8 cellular contexts compared by ENCODE assay signal in genomic region chr10:118459642-118460193, GRCh38.
DNase-seq lines count a peak whose midpoint lies in the region; ATAC-seq and TF ChIP-seq lines count a peak whose summit lies in the region.

No MANE protein-coding gene starts in this region.

- no peak overlapping the region for H2AFZ ChIP-seq in neuronal stem cell (ENCODE audit: low read length)

- H3K14ac ChIP-seq in neuronal stem cell (ENCODE audit: low read length) = no peak overlapping the region

- no peak overlapping the region for H3K4ac ChIP-seq in neuronal stem cell (ENCODE audit: low read length)

- H3K27ac ChIP-seq in neuronal stem cell (replicated peaks; ENCODE audit: low read length) = no peak overlapping the region

- peak; percentile 81 for DNase-seq in DMS 273 (lab: John Stamatoyannopoulos, UW; ENCODE audit: unreplicated experiment)
- peak; percentile 60 for DNase-seq in KBM-7
- peak; percentile 69 for DNase-seq in RKO (ENCODE audit: low spot score)
- DNase-seq in activated T-helper 1 cell treated with anti-CD3 and anti-CD28 coated beads, Interleukin-2, amount 50 U/mL, for 16 hours (ENCODE audit: low read depth in 1 of 2, low spot score in 1 of 2) = peak; percentile 4 to 5
- DNase-seq in fibroblast of the aortic adventitia (ENCODE audit: low read depth) = peak; percentile 66
- DNase-seq in neuronal stem cell (ENCODE audit: low spot score) = peak; percentile 74
- no peak for DNase-seq in type B pancreatic cell (ENCODE audit: extremely low spot score, unreplicated experiment)

- peaks cover 17% of the 10 kb centered on the region for H3K4me1 Mint-ChIP-seq in type B pancreatic cell (ENCODE audit: unreplicated experiment)

- no peak overlapping the region for H2BK12ac ChIP-seq in neuronal stem cell (ENCODE audit: low read length)

- H3K27me3 Mint-ChIP-seq in type B pancreatic cell = peaks cover 40% of the 10 kb centered on the region

- no peak overlapping the region for H2BK5ac ChIP-seq in neuronal stem cell (ENCODE audit: low read length)

- H3K27me3 ChIP-seq in neuronal stem cell (ENCODE audit: control insufficient read depth in 3 of 3, insufficient read depth in 3 of 3, low read depth in 1 of 3, low read length in 3 of 3) = peaks cover 0 to 5% (median 0%) of the 10 kb centered on the region in 3 experiments

- no CpG with 5 or more reads among the region's 10 CpGs for WGBS in neuronal stem cell (ENCODE audit: extremely low coverage in 2 of 2, insufficient read length in 2 of 2, insufficient replicate concordance in 1 of 2), 2 donors

- ATAC-seq in GM21381 (IDR thresholded peaks at IDR 0.05; ENCODE audit: unreplicated experiment) = peak; percentile 92

- H3K4me3 ChIP-seq in fibroblast of the aortic adventitia (ENCODE audit: low read depth, low read length) (no peak overlapping the region), neuronal stem cell (ENCODE audit: low read length in 2 of 2) (no peak overlapping the region)

- in situ Hi-C loops in KBM-7 (cut with MboI; ENCODE audit: low pct_unique_long_range_greater_than_20kb, low sequenced_read_pairs) = no loop called here

- no peaks in the 10 kb centered on the region for H3K79me1 ChIP-seq in neuronal stem cell (ENCODE audit: low read depth, low read length)

- no peak overlapping the region for H2BK15ac ChIP-seq in neuronal stem cell (ENCODE audit: low read length)

- H2AK5ac ChIP-seq in neuronal stem cell (ENCODE audit: low read depth, low read length) = no peak overlapping the region

- no peaks in the 10 kb centered on the region for H3K36me3 Mint-ChIP-seq in type B pancreatic cell

- no peak overlapping the region for H4K91ac ChIP-seq in neuronal stem cell (ENCODE audit: low read depth, low read length, poor library complexity)

- no peak overlapping the region for H4K8ac ChIP-seq in neuronal stem cell (ENCODE audit: low read depth, low read length)

- no peak overlapping the region for H3K9ac ChIP-seq in neuronal stem cell (ENCODE audit: low read depth, low read length, poor library complexity)

- no peaks in the 10 kb centered on the region for H3K36me3 ChIP-seq in neuronal stem cell (replicated peaks in 1 of 2; ENCODE audit: control insufficient read depth in 2 of 2, insufficient read depth in 2 of 2, low read length in 2 of 2)

- H3K23ac ChIP-seq in neuronal stem cell (ENCODE audit: low read depth, low read length, poor library complexity) = no peak overlapping the region

- peak overlapping the region; percentile 50 for H3K4me3 Mint-ChIP-seq in type B pancreatic cell

- TF ChIP-seq CTCF in fibroblast of the aortic adventitia (IDR thresholded peaks at IDR 0.05; ENCODE audit: insufficient read depth, low read length) (peak; percentile 79), type B pancreatic cell (conservative IDR thresholded peaks at IDR 0.05) (peak; percentile 88)

- H3K9me3 ChIP-seq in neuronal stem cell (replicated peaks in 1 of 2; ENCODE audit: control insufficient read depth in 2 of 2, insufficient read depth in 1 of 2, low read depth in 1 of 2, low read length in 2 of 2) = no peaks in the 10 kb centered on the region

- H3K27ac Mint-ChIP-seq in type B pancreatic cell = no peak overlapping the region

- no peaks in the 10 kb centered on the region for H3K9me3 Mint-ChIP-seq in type B pancreatic cell

- no peaks in the 10 kb centered on the region for H3K4me1 ChIP-seq in neuronal stem cell (ENCODE audit: control insufficient read depth in 2 of 2, insufficient read depth in 1 of 2, low read depth in 1 of 2, low read length in 2 of 2)

- no peak overlapping the region for H3K4me2 ChIP-seq in neuronal stem cell (ENCODE audit: insufficient read depth, low read length, poor library complexity, severe bottlenecking)

- no peak overlapping the region for H3K18ac ChIP-seq in neuronal stem cell (ENCODE audit: low read length)

- no peak overlapping the region for H2BK120ac ChIP-seq in neuronal stem cell (ENCODE audit: low read depth, low read length)
